In the genomic region with DNA sequence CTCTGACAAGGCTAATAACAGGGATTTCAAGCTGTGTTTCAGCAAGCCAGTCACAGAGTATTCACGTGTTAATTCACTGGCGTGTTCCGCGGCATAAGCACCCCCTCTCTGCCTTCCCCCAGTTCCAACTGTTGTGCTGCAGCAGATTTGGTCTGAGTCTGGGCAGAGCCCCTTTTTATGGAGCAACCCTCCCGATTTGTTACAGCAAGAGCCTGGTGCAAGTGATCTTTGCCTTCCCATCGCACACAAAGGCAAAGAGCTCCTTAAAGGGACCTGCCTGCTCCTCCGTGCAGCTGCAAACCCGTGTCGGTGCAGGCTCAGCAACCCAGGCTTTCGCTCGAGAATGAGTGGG, we compare ENCODE assay signal across 11 cellular contexts.
DNase-seq lines count a peak whose midpoint lies in the region; ATAC-seq, FAIRE-seq and TF ChIP-seq lines count a peak whose summit lies in the region.
"Had no signal": no experiment of that assay in that cellular context is flagged by ENCODE, and none has a peak within 500 bp of the region (broad histone marks: within the 10 kb centered on the region; RNA-seq: fewer than 3 reads in every experiment).

No MANE protein-coding gene starts in this region.

- intact Hi-C loops in CD14-positive monocyte (cut with micrococcal nuclease) (no loop called here), head of caudate nucleus (cut with DNase I) (no loop called here), sciatic nerve (cut with DNase I) (no loop called here)

- ATAC-seq in sciatic nerve, result peak; percentile 40

- peaks cover 0 to 14% (median 2%) of the 10 kb centered on the region in 7 donors for H3K9me3 Mint-ChIP-seq in CD14-positive monocyte
- H3K9me3 Mint-ChIP-seq: activated naive CD8-positive, alpha-beta T cell treated with anti-CD3 and anti-CD28 coated beads, Interleukin-2, amount 10 ng/mL, durations not matched to agents 7 days and 5 days had no signal

- no peak for TF ChIP-seq CTCF in CD14-positive monocyte (IDR thresholded peaks at IDR 0.05)

- peaks cover 14% of the 10 kb centered on the region for H3K4me1 Mint-ChIP-seq in CD14-positive monocyte
- H3K4me1 Mint-ChIP-seq: activated naive CD8-positive, alpha-beta T cell treated with anti-CD3 and anti-CD28 coated beads, Interleukin-2, amount 10 ng/mL, durations not matched to agents 7 days and 5 days had no signal

- peak overlapping the region; percentile 12 to 86 for H3K4me3 Mint-ChIP-seq in CD14-positive monocyte
- H3K4me3 Mint-ChIP-seq: activated CD8-positive, alpha-beta T cell treated with anti-CD3 and anti-CD28 coated beads, Interleukin-2, amount 10 ng/mL, durations not matched to agents 7 days and 5 days had no signal

- no peak overlapping the region for H3K27ac Mint-ChIP-seq in CD14-positive monocyte
- H3K27ac Mint-ChIP-seq: activated CD8-positive, alpha-beta T cell treated with anti-CD3 and anti-CD28 coated beads, Interleukin-2, amount 10 ng/mL, durations not matched to agents 7 days and 5 days; activated naive CD8-positive, alpha-beta T cell treated with anti-CD3 and anti-CD28 coated beads, Interleukin-2, amount 10 ng/mL, durations not matched to agents 7 days and 5 days had no signal

- H3K27me3 Mint-ChIP-seq in CD14-positive monocyte (ENCODE audit: low read depth in 3 of 3), result peaks cover 33 to 50% (median 48%) of the 10 kb centered on the region in 3 donors

- DNase-seq in CD14-positive monocyte (ENCODE audit: low spot score) (no peak), SK-N-DZ (ENCODE audit: low spot score) (peak; percentile 79), head of caudate nucleus (peak in 39 of 42 donors; percentile 14 to 86 (median 58)), sciatic nerve (ENCODE audit: low spot score) (no peak), NCI-H1930 (lab: John Stamatoyannopoulos, UW) (no peak), GM19238 (ENCODE audit: insufficient read length, low spot score) (no peak), hepatic stellate cell (ENCODE audit: low spot score) (no peak), HTR-8/SVneo (ENCODE audit: insufficient read length, low spot score) (no peak)
- DNase-seq: activated CD8-positive, alpha-beta T cell treated with anti-CD3 and anti-CD28 coated beads, Interleukin-2, amount 10 ng/mL, durations not matched to agents 7 days and 5 days; right lobe of liver had no signal

- no peak for FAIRE-seq in HTR-8/SVneo (lab: Jason Lieb, UNC)

- H3K36me3 Mint-ChIP-seq in CD14-positive monocyte, result peaks cover 0 to 2% of the 10 kb centered on the region in 2 donors
- H3K36me3 Mint-ChIP-seq: activated naive CD8-positive, alpha-beta T cell treated with anti-CD3 and anti-CD28 coated beads, Interleukin-2, amount 10 ng/mL, durations not matched to agents 7 days and 5 days had no signal

Comparison
In these comparisons a context has a peak if more than half of its experiments do, and no peak if none do; other contexts are left out.
1. DNase-seq: peak in SK-N-DZ (single experiment) and head of caudate nucleus (39 of 42); none in CD14-positive monocyte (single experiment), sciatic nerve (single experiment), NCI-H1930 (0 of 2), GM19238 (single experiment), hepatic stellate cell (single experiment) and HTR-8/SVneo (single experiment).